Comparison of ENCODE assay signal across 12 cellular contexts in genomic region chr14:68526420-68527105, GRCh38.
DNase-seq lines count a peak whose midpoint lies in the region; ATAC-seq and TF ChIP-seq lines count a peak whose summit lies in the region.
"Had no signal": no experiment of that assay in that cellular context is flagged by ENCODE, and none has a peak within 500 bp of the region (broad histone marks: within the 10 kb centered on the region; RNA-seq: fewer than 3 reads in every experiment).

No MANE protein-coding gene starts in this region.

- BruUV-seq in Calu3 (replicated peaks; lab: Mats Ljungman, UMichigan): no TSS peak

- peak; percentile 85 for ATAC-seq in left lobe of liver
- ATAC-seq in sciatic nerve: peak; percentile 46
- no peak for ATAC-seq in HG02588 (IDR thresholded peaks at IDR 0.05; ENCODE audit: unreplicated experiment)

- H3K36me3 Mint-ChIP-seq in Calu3 (ENCODE audit: insufficient read depth, unreplicated experiment) (peaks cover 3% of the 10 kb centered on the region), chondrocyte (ENCODE audit: low read depth) (peaks cover 13% of the 10 kb centered on the region), glutamatergic neuron (ENCODE audit: unreplicated experiment) (peaks cover 9% of the 10 kb centered on the region)

- no peak overlapping the region for H3K4me3 Mint-ChIP-seq in Calu3 (ENCODE audit: low read depth, unreplicated experiment)
- H3K4me3 Mint-ChIP-seq in chondrocyte (ENCODE audit: unreplicated experiment): no peak overlapping the region
- no peak overlapping the region for H3K4me3 Mint-ChIP-seq in glutamatergic neuron (ENCODE audit: unreplicated experiment)
- H3K4me3 Mint-ChIP-seq: activated naive CD4-positive, alpha-beta T cell treated with anti-CD3 and anti-CD28 coated beads, Interleukin-2, amount 10 ng/mL, durations not matched to agents 7 days and 5 days had no signal

- CTCF ChIA-PET in Calu3 (lab: Charles Lee): interaction anchor here (1.0 kb wide), 1 partner anchor 58 kb away, joined by 3 read pairs; no protein-coding TSS in a partner anchor

- H3K27ac Mint-ChIP-seq in Calu3 (ENCODE audit: unreplicated experiment) (peak overlapping the region; percentile 71), chondrocyte (ENCODE audit: unreplicated experiment) (peak overlapping the region; percentile 87), glutamatergic neuron (ENCODE audit: unreplicated experiment) (no peak overlapping the region)
- H3K27ac Mint-ChIP-seq: activated naive CD4-positive, alpha-beta T cell treated with anti-CD3 and anti-CD28 coated beads, Interleukin-2, amount 10 ng/mL, durations not matched to agents 7 days and 5 days had no signal

- TF ChIP-seq CTCF in Calu3 (IDR thresholded peaks at IDR 0.05; ENCODE audit: unreplicated experiment) (no peak), chondrocyte (IDR thresholded peaks at IDR 0.05) (no peak), glutamatergic neuron (IDR thresholded peaks at IDR 0.05; ENCODE audit: partially characterized antibody, unreplicated experiment) (no peak)

- intact Hi-C loops in Calu3 (cut with micrococcal nuclease; ENCODE audit: unreplicated experiment) (loop anchor here (5.0 to 10.0 kb wide), 3 partner anchors 128 to 256 kb away; no protein-coding TSS in a partner anchor), sciatic nerve (cut with DNase I) (loop anchor here (10.0 kb wide), 1 partner anchor 122 kb away; no protein-coding TSS in a partner anchor)

- H3K4me1 Mint-ChIP-seq in Calu3 (ENCODE audit: low read depth, unreplicated experiment) (peaks cover 31% of the 10 kb centered on the region), chondrocyte (ENCODE audit: low read depth) (peaks cover 44% of the 10 kb centered on the region), glutamatergic neuron (ENCODE audit: low read depth, unreplicated experiment) (peaks cover 8% of the 10 kb centered on the region)
- H3K4me1 Mint-ChIP-seq: activated naive CD4-positive, alpha-beta T cell treated with anti-CD3 and anti-CD28 coated beads, Interleukin-2, amount 10 ng/mL, durations not matched to agents 7 days and 5 days had no signal

- DNase-seq in Calu3: peak; percentile 21
- DNase-seq in chondrocyte (ENCODE audit: low spot score): no peak
- peak; percentile 73 for DNase-seq in left lobe of liver (ENCODE audit: low spot score)
- no peak for DNase-seq in sciatic nerve (ENCODE audit: low spot score)
- DNase-seq in hepatic stellate cell (ENCODE audit: low spot score): no peak
- no peak for DNase-seq in glutamatergic neuron
- DNase-seq in NCI-H2107 treated with DMSO at 0.1 percent for 48 hours (lab: John Stamatoyannopoulos, UW; ENCODE audit: unreplicated experiment): no peak
- DNase-seq: activated naive CD4-positive, alpha-beta T cell treated with anti-CD3 and anti-CD28 coated beads, Interleukin-2, amount 10 ng/mL, durations not matched to agents 7 days and 5 days; AML-193; NCI-H2107; stimulated activated CD4-positive, alpha-beta T cell treated with anti-CD3 and anti-CD28 coated beads, Interleukin-1b, Interleukin-23, amount 100 ng/mL, for 48 hours had no signal

- no peaks in the 10 kb centered on the region for H3K27me3 Mint-ChIP-seq in Calu3 (ENCODE audit: unreplicated experiment)
- no peaks in the 10 kb centered on the region for H3K27me3 Mint-ChIP-seq in chondrocyte (ENCODE audit: low read depth)
- no peaks in the 10 kb centered on the region for H3K27me3 Mint-ChIP-seq in glutamatergic neuron (ENCODE audit: unreplicated experiment)

- H3K9me3 Mint-ChIP-seq in Calu3 (ENCODE audit: low read depth, unreplicated experiment) (peaks cover 3% of the 10 kb centered on the region), chondrocyte (ENCODE audit: low read depth) (peaks cover 12% of the 10 kb centered on the region), glutamatergic neuron (ENCODE audit: unreplicated experiment) (peaks cover 4% of the 10 kb centered on the region)

Comparison
In these comparisons a context has a peak if more than half of its experiments do, and no peak if none do; other contexts are left out.
1. DNase-seq: peak in Calu3 (single experiment) and left lobe of liver (single experiment); none in chondrocyte (single experiment), sciatic nerve (single experiment), hepatic stellate cell (single experiment), glutamatergic neuron (single experiment) and NCI-H2107 treated with DMSO at 0.1 percent for 48 hours (single experiment).